8 cellular contexts compared by ENCODE assay signal in the genomic region with DNA sequence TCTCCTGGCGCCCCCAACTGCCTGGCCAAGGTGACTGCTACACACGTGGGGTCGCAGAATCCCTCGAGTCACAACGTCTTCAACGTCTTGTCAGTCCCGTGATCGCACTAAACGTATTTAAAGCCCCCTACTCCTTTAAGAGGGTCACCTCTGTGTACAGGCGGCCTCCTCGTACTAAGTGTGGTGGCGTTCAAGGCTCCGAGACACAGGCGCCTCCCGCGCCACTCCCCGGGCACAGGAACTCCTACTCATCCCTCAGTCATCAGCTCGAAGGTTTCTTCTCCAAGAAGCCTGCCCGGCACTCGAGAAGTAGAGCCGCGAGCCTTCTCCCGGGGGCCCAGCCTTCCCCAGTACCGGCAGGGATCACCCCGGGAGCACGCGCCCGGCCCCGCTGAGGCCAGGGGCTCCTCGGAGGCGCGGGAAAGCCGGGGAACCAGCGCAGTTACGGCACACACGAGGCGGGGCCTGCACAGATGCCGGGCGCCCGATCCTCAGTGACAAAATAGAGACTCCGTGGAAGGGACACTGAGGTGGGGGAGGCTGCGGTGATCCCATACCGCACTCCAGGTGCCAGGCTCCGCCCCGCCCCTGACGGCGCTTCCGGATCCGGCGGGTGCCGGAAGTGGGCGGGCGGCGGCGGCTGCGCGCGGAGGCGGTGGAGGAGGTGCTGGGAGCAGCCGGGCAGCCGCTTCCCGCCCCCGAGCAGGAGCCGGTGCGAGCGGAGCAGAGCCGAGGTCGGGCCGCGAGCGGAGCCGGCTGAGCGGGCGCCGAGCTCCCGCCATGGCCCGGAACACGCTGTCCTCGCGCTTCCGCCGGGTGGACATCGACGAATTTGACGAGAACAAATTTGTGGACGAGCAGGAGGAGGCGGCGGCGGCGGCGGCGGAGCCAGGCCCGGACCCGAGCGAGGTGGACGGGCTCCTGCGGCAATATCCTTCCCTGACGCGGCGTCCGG. TPM values are rescaled to one million over a fixed set of nuclear protein-coding genes. Genes with fewer than 3 reads are reported as not detected.
DNase-seq lines count a peak whose midpoint lies in the region; ATAC-seq, FAIRE-seq and TF ChIP-seq lines count a peak whose summit lies in the region.

No MANE protein-coding gene starts in this region.

- peaks cover 4% of the 10 kb centered on the region for H3K36me3 Mint-ChIP-seq in T-helper 17 cell (ENCODE audit: low read depth)

- H3K27me3 Mint-ChIP-seq in T-helper 17 cell = no peaks in the 10 kb centered on the region

- peak overlapping the region; percentile 93 for H3K4me3 Mint-ChIP-seq in T-helper 17 cell

- peaks cover 28% of the 10 kb centered on the region for H3K4me1 Mint-ChIP-seq in T-helper 17 cell

- TF ChIP-seq CTCF in GM12875 (IDR thresholded peaks at IDR 0.05; ENCODE audit: borderline replicate concordance, insufficient read depth, low read depth, low read length) = peak; percentile 44
- TF ChIP-seq CTCF in right atrium auricular region (IDR thresholded peaks at IDR 0.05) = no peak

- H3K36me3 ChIP-seq in right atrium auricular region = peaks cover 4% of the 10 kb centered on the region

- ATAC-seq in HG02623 (IDR thresholded peaks at IDR 0.05; ENCODE audit: unreplicated experiment) (peak; percentile 59), T-helper 17 cell (peak; percentile 88)

- FAIRE-seq in urothelium cell line (lab: Jason Lieb, UNC) = no peak

- H3K27ac ChIP-seq in angular gyrus (ENCODE audit: low read depth, low read length) (peak overlapping the region; percentile 64), right atrium auricular region (peak overlapping the region; percentile 92 to 96)

- H3K27ac Mint-ChIP-seq in T-helper 17 cell = peak overlapping the region; percentile 93

- DNase-seq in NCI-H1105 (lab: John Stamatoyannopoulos, UW) = peak; percentile 71
- DNase-seq in T-helper 17 cell = peak; percentile 91 to 92 (median 91)
- DNase-seq in right atrium auricular region (ENCODE audit: low spot score) = peak; percentile 82
- peak; percentile 88 for DNase-seq in putamen (ENCODE audit: low spot score)
- DNase-seq in urothelium cell line (ENCODE audit: low spot score) = peak; percentile 95

- no peaks in the 10 kb centered on the region for H3K27me3 ChIP-seq in right atrium auricular region

- H3K9me3 ChIP-seq in T-helper 17 cell (ENCODE audit: control insufficient read depth, low read length, poor library complexity, severe bottlenecking) (no peaks in the 10 kb centered on the region), right atrium auricular region (no peaks in the 10 kb centered on the region)

- peaks cover 0 to 55% of the 10 kb centered on the region in 2 donors for H3K4me1 ChIP-seq in right atrium auricular region

- H3K4me3 ChIP-seq in GM12875 (ENCODE audit: low read depth, low read length) (peak overlapping the region; percentile 70), right atrium auricular region (peak overlapping the region; percentile 80 to 89)

RNA-seq across cellular contexts. Expression of a gene that starts 6.9 kb away (rescaled TPM):
- total RNA-seq in T-helper 17 cell = 10 to 100 TPM; 37.5 to 44.7 TPM
- 10 to 100 TPM; 21.7 to 23.5 TPM for total RNA-seq in right atrium auricular region

RNA-seq across cellular contexts. Expression of a gene that starts 7.0 kb away (rescaled TPM):
- total RNA-seq in T-helper 17 cell = 1,000 to 10,000 TPM; 1,657 to 1,708 TPM
- total RNA-seq in right atrium auricular region = 1,000 to 10,000 TPM in 1 of 2 donors, 100 to 1,000 TPM in 1; 846 to 1,378 TPM

RNA-seq across cellular contexts. Expression of a gene that starts 15.5 kb away (rescaled TPM):
- not detected for total RNA-seq in T-helper 17 cell
- total RNA-seq in right atrium auricular region = not detected

Comparison
In these comparisons a context has a peak if more than half of its experiments do, and no peak if none do; other contexts are left out.
1. Peak in every context shown above with its lines: DNase-seq, ATAC-seq, H3K4me3 ChIP-seq and H3K27ac ChIP-seq.